In the genomic region with DNA sequence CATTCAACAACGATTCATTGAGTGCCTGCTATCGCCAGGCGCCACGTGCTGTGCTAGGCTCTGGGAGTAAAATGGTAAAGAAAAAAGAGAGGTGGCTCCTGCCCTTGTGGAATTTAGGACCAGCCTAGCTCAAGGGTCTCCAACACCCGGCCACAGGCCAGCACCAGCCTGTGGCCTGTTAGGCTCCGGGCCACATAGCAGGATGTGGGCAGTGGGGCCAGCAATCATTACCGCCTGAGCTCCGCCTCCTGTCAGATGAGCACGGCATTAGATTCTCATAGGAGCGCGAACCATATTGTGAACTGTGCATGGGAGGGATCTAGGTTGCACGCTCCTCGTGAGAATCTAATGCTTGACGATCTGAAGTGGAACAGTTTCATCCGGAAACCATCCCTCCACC, we compare ENCODE assay signal across 16 cellular contexts. TPM values are rescaled to one million over a fixed set of nuclear protein-coding genes. Genes with fewer than 3 reads are reported as not detected.
A peak's percentile ranks its signal among the peaks of the same experiment; 100 is the strongest.
DNase-seq lines count a peak whose midpoint lies in the region; ATAC-seq, FAIRE-seq and TF ChIP-seq lines count a peak whose summit lies in the region.
"Had no signal": no experiment of that assay in that cellular context is flagged by ENCODE, and none has a peak within 500 bp of the region (broad histone marks: within the 10 kb centered on the region; RNA-seq: fewer than 3 reads in every experiment).

No MANE protein-coding gene starts in this region.

- no peaks in the 10 kb centered on the region for H3K9me3 Mint-ChIP-seq in central memory CD8-positive, alpha-beta T cell

- H3K27ac ChIP-seq in neuronal stem cell (replicated peaks; ENCODE audit: low read length), result no peak overlapping the region
- H3K27ac ChIP-seq: HL-60 had no signal

- H3K9ac ChIP-seq in neuronal stem cell (ENCODE audit: low read depth, low read length, poor library complexity), result peak overlapping the region; percentile 34
- H3K9ac ChIP-seq: parathyroid adenoma had no signal

- H2BK120ac ChIP-seq in neuronal stem cell (ENCODE audit: low read depth, low read length), result no peak overlapping the region

- no peaks in the 10 kb centered on the region for H3K27me3 ChIP-seq in neuronal stem cell (ENCODE audit: control insufficient read depth in 3 of 3, insufficient read depth in 3 of 3, low read depth in 1 of 3, low read length in 3 of 3)
- H3K27me3 ChIP-seq: MG63 had no signal

- no peak overlapping the region for H2BK15ac ChIP-seq in neuronal stem cell (ENCODE audit: low read length)

- no peak overlapping the region for H2BK5ac ChIP-seq in neuronal stem cell (ENCODE audit: low read length)

- H3K14ac ChIP-seq in neuronal stem cell (ENCODE audit: low read length), result no peak overlapping the region

- H3K36me3 ChIP-seq in neuronal stem cell (replicated peaks in 1 of 2; ENCODE audit: control insufficient read depth in 2 of 2, insufficient read depth in 2 of 2, low read length in 2 of 2), result peaks cover 11 to 17% of the 10 kb centered on the region in 2 donors

- H3K79me1 ChIP-seq in neuronal stem cell (ENCODE audit: low read depth, low read length), result no peaks in the 10 kb centered on the region

- H3K27me3 Mint-ChIP-seq in central memory CD8-positive, alpha-beta T cell, result no peaks in the 10 kb centered on the region

- DNase-seq in DMS53 (lab: John Stamatoyannopoulos, UW) (peak; percentile 44), DMS53 treated with DMSO at 0.1 percent for 48 hours (lab: John Stamatoyannopoulos, UW; ENCODE audit: unreplicated experiment) (no peak), D721Med (ENCODE audit: insufficient read length, low spot score) (peak; percentile 2), neuronal stem cell (ENCODE audit: low spot score) (no peak)
- DNase-seq in central memory CD8-positive, alpha-beta T cell (ENCODE audit: low spot score in 2 of 2), result no peak
- DNase-seq: 8988T; activated naive CD4-positive, alpha-beta T cell treated with Interleukin-2 at 50 U/mL for 16 hours; dermis blood vessel endothelial cell; MG63; stimulated activated CD4-positive, alpha-beta T cell treated with anti-CD3 and anti-CD28 coated beads, Interleukin-2, amount 100 ng/mL, for 24 hours; stimulated activated naive CD8-positive, alpha-beta T cell treated with anti-CD3 and anti-CD28 coated beads, Interleukin-15, Interleukin-2, amounts not matched to agents 100 U/mL and 50 U/mL, for 24 hours had no signal

- H3K9me3 ChIP-seq in neuronal stem cell (replicated peaks in 1 of 2; ENCODE audit: control insufficient read depth in 2 of 2, insufficient read depth in 1 of 2, low read depth in 1 of 2, low read length in 2 of 2), result no peaks in the 10 kb centered on the region
- H3K9me3 ChIP-seq: MG63 had no signal

- no CpG with 5 or more reads among the region's 15 CpGs for WGBS in neuronal stem cell (ENCODE audit: extremely low coverage in 2 of 2, insufficient read length in 2 of 2, insufficient replicate concordance in 1 of 2), 2 donors

- H3K4ac ChIP-seq in neuronal stem cell (ENCODE audit: low read length), result no peak overlapping the region

- no peak for ATAC-seq in central memory CD8-positive, alpha-beta T cell (replicated peaks; ENCODE audit: extremely low read depth, poor library complexity, severe bottlenecking)
- ATAC-seq in GM21423 (IDR thresholded peaks at IDR 0.05; ENCODE audit: unreplicated experiment), result no peak
- no peak for ATAC-seq in HG03442 (IDR thresholded peaks at IDR 0.05; ENCODE audit: unreplicated experiment)
- ATAC-seq in HG02885 (IDR thresholded peaks at IDR 0.05; ENCODE audit: poor library complexity, unreplicated experiment), result no peak
- ATAC-seq: stimulated activated naive CD8-positive, alpha-beta T cell treated with anti-CD3 and anti-CD28 coated beads, Interleukin-15, Interleukin-2, amounts not matched to agents 100 U/mL and 50 U/mL, for 24 hours had no signal

- peak overlapping the region; percentile 38 for H2AFZ ChIP-seq in neuronal stem cell (ENCODE audit: low read length)

- no peak overlapping the region for H2BK12ac ChIP-seq in neuronal stem cell (ENCODE audit: low read length)

- no peak overlapping the region for H3K18ac ChIP-seq in neuronal stem cell (ENCODE audit: low read length)

- no peak overlapping the region for H3K23ac ChIP-seq in neuronal stem cell (ENCODE audit: low read depth, low read length, poor library complexity)

- TF ChIP-seq CTCF in D721Med (IDR thresholded peaks at IDR 0.05; ENCODE audit: insufficient read depth, missing control alignments), result no peak

- no peak overlapping the region for H4K91ac ChIP-seq in neuronal stem cell (ENCODE audit: low read depth, low read length, poor library complexity)

- FAIRE-seq in D721Med (lab: Jason Lieb, UNC), result no peak

- H3K4me2 ChIP-seq in neuronal stem cell (ENCODE audit: insufficient read depth, low read length, poor library complexity, severe bottlenecking), result no peak overlapping the region

- peak overlapping the region; percentile 91 for H3K4me3 Mint-ChIP-seq in central memory CD8-positive, alpha-beta T cell

- peaks cover 50% of the 10 kb centered on the region for H3K4me1 Mint-ChIP-seq in central memory CD8-positive, alpha-beta T cell

- H3K4me3 ChIP-seq in neuronal stem cell (ENCODE audit: low read length in 2 of 2), result peak overlapping the region in 1 of 2 donors; percentile 21
- H3K4me3 ChIP-seq: MG63 had no signal

- H2AK5ac ChIP-seq in neuronal stem cell (ENCODE audit: low read depth, low read length), result no peak overlapping the region

- peak overlapping the region; percentile 100 for H3K27ac Mint-ChIP-seq in central memory CD8-positive, alpha-beta T cell (ENCODE audit: low read depth)

- no peak overlapping the region for H4K8ac ChIP-seq in neuronal stem cell (ENCODE audit: low read depth, low read length)

- H3K36me3 Mint-ChIP-seq in central memory CD8-positive, alpha-beta T cell (ENCODE audit: insufficient read depth), result peaks cover 41% of the 10 kb centered on the region

- peaks cover 2 to 4% of the 10 kb centered on the region in 2 donors for H3K4me1 ChIP-seq in neuronal stem cell (ENCODE audit: control insufficient read depth in 2 of 2, insufficient read depth in 1 of 2, low read depth in 1 of 2, low read length in 2 of 2)
- H3K4me1 ChIP-seq: parathyroid adenoma had no signal

RNA-seq across cellular contexts. Expression of a gene that starts 1.5 kb away (rescaled TPM):
- polyA plus RNA-seq in neuronal stem cell (2013, experiment 1 of 2), result not detected
- 4.7 TPM for polyA plus RNA-seq in neuronal stem cell (2013, experiment 2 of 2)

RNA-seq across cellular contexts. Expression of a gene that starts 1.8 kb away (rescaled TPM):
- polyA plus RNA-seq in neuronal stem cell (2013, experiment 1 of 2), result 15.3 TPM
- 15.5 TPM for polyA plus RNA-seq in neuronal stem cell (2013, experiment 2 of 2)

RNA-seq across cellular contexts. Expression of a gene that starts 5.6 kb away (rescaled TPM):
- polyA plus RNA-seq in neuronal stem cell (2013, experiment 1 of 2), result 0.53 TPM
- 0.43 TPM for polyA plus RNA-seq in neuronal stem cell (2013, experiment 2 of 2)

RNA-seq across cellular contexts. Expression of a gene that starts 8.7 kb away (rescaled TPM):
- 22.9 TPM for polyA plus RNA-seq in neuronal stem cell (2013, experiment 1 of 2)
- 23.5 TPM for polyA plus RNA-seq in neuronal stem cell (2013, experiment 2 of 2)

RNA-seq across cellular contexts. Expression of a gene that starts 17.4 kb away (rescaled TPM):
- polyA plus RNA-seq in neuronal stem cell (2013, experiment 1 of 2), result 1.1 TPM
- polyA plus RNA-seq in neuronal stem cell (2013, experiment 2 of 2), result 1.7 TPM

Comparison
In these comparisons a context has a peak if more than half of its experiments do, and no peak if none do; other contexts are left out.
1. DNase-seq: peak in DMS53 (single experiment) and D721Med (single experiment); none in DMS53 treated with DMSO at 0.1 percent for 48 hours (single experiment), central memory CD8-positive, alpha-beta T cell (0 of 2) and neuronal stem cell (single experiment).